ENCODE assay signal across 8 cellular contexts in the genomic region with DNA sequence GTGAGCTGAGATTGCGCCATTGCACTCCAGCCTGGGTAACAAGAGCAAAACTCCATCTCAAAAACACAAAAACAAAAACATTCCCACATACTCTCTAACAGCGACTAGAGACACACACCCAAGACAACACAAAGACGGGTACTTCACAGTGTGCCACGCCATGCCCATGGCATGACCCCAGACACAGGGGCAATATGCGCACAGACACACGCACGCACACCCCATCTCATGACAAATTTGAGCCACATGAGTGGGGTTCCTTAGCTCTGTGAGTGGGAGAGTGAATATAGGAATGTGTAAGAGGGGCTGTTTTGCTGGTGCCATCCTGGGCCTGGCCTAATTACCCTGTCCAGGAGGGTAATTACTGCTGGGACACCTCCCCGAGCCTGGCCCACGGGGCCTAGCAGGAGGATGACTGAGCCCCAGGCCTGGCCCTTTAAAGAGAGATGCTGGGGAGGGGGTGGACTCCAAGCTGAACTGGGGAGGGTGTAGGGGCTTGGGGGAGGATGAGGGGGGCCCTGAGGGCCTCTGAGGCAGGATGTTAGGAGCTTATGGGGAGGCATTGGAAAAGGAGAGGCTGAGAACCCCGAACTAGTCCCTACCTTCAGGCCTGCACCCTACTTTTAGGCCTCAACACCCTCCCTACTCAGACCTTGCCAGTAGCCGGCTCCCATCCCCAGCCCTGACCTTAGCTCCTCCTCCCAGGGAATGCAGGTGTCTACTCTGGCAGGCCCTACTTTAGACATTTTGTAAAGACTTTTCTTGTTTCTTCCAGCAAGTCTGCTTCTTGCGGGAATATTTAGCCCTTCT. TPM values are rescaled to one million over a fixed set of nuclear protein-coding genes. Genes with fewer than 3 reads are reported as not detected.
DNase-seq lines count a peak whose midpoint lies in the region; ATAC-seq and TF ChIP-seq lines count a peak whose summit lies in the region.

No MANE protein-coding gene starts in this region.

- WGBS in mesenchymal stem cell = 92% methylated on average over 12 of the region's 12 CpGs
- 79 to 80% methylated on average over 11 of the region's 12 CpGs for WGBS in upper lobe of left lung, 2 donors

- peak overlapping the region in 1 of 2 experiments; percentile 14 for H3K18ac ChIP-seq in mesenchymal stem cell (ENCODE audit: low read depth in 1 of 2, low read length in 2 of 2)

- peaks cover 17% of the 10 kb centered on the region for H3K27me3 Mint-ChIP-seq in activated naive CD4-positive, alpha-beta T cell treated with anti-CD3 and anti-CD28 coated beads, Interleukin-2, amount 10 ng/mL, durations not matched to agents 7 days and 5 days
- no peaks in the 10 kb centered on the region for H3K27me3 Mint-ChIP-seq in MCF 10A (ENCODE audit: insufficient read depth, unreplicated experiment)

- H4K91ac ChIP-seq in mesenchymal stem cell (ENCODE audit: low read length) = peak overlapping the region; percentile 12

- H3K4me3 ChIP-seq in mesenchymal stem cell (ENCODE audit: insufficient read depth in 1 of 2, low read depth in 1 of 2, low read length in 2 of 2) (peak overlapping the region in 1 of 2 experiments; percentile 85), upper lobe of left lung (peak overlapping the region in 3 of 4 donors; percentile 56 to 66 (median 65))

- no peak for TF ChIP-seq EP300 in upper lobe of left lung (IDR thresholded peaks at IDR 0.05)

- peak overlapping the region; percentile 4 to 85 for H2BK12ac ChIP-seq in mesenchymal stem cell (ENCODE audit: low read length in 2 of 2)

- H3K4me3 Mint-ChIP-seq in activated naive CD4-positive, alpha-beta T cell treated with anti-CD3 and anti-CD28 coated beads, Interleukin-2, amount 10 ng/mL, durations not matched to agents 7 days and 5 days = peak overlapping the region; percentile 80
- peak overlapping the region; percentile 66 for H3K4me3 Mint-ChIP-seq in MCF 10A (ENCODE audit: unreplicated experiment)

- no TSS peak for BruUV-seq in MCF 10A (replicated peaks; lab: Mats Ljungman, UMichigan)

- H3K4me1 Mint-ChIP-seq in activated naive CD4-positive, alpha-beta T cell treated with anti-CD3 and anti-CD28 coated beads, Interleukin-2, amount 10 ng/mL, durations not matched to agents 7 days and 5 days = peaks cover 74% of the 10 kb centered on the region
- H3K4me1 Mint-ChIP-seq in MCF 10A (ENCODE audit: insufficient read depth, unreplicated experiment) = peaks cover 42% of the 10 kb centered on the region

- H3K4me1 ChIP-seq in mesenchymal stem cell (ENCODE audit: control insufficient read depth, insufficient read depth, low read depth, low read length) = peaks cover 63% of the 10 kb centered on the region
- peaks cover 45 to 89% (median 60%) of the 10 kb centered on the region in 4 donors for H3K4me1 ChIP-seq in upper lobe of left lung

- intact Hi-C loops in MCF 10A (cut with micrococcal nuclease) = loop anchor here (2.0 kb wide), 1 partner anchor 16 kb away; no protein-coding TSS in a partner anchor

- no peaks in the 10 kb centered on the region for H3K9me3 Mint-ChIP-seq in activated naive CD4-positive, alpha-beta T cell treated with anti-CD3 and anti-CD28 coated beads, Interleukin-2, amount 10 ng/mL, durations not matched to agents 7 days and 5 days
- H3K9me3 Mint-ChIP-seq in MCF 10A (ENCODE audit: unreplicated experiment) = no peaks in the 10 kb centered on the region

- H3K14ac ChIP-seq in mesenchymal stem cell (ENCODE audit: low read length in 2 of 2) = peak overlapping the region in 1 of 2 experiments; percentile 29

- peaks cover 13% of the 10 kb centered on the region for H3K79me1 ChIP-seq in mesenchymal stem cell (replicated peaks; ENCODE audit: low read length, poor library complexity, severe bottlenecking)

- H3K9me3 ChIP-seq in mesenchymal stem cell (ENCODE audit: control insufficient read depth, low read length) (no peaks in the 10 kb centered on the region), upper lobe of left lung (no peaks in the 10 kb centered on the region)

- H3K4me2 ChIP-seq in mesenchymal stem cell (ENCODE audit: low read length, poor library complexity, severe bottlenecking) = peak overlapping the region; percentile 67

- H3K27me3 ChIP-seq in mesenchymal stem cell (ENCODE audit: control insufficient read depth in 1 of 2, insufficient read depth in 1 of 2, low read length in 2 of 2) = no peaks in the 10 kb centered on the region
- H3K27me3 ChIP-seq in upper lobe of left lung = no peaks in the 10 kb centered on the region

- no peak overlapping the region for H3K23ac ChIP-seq in mesenchymal stem cell (ENCODE audit: low read length in 2 of 2)

- H4K8ac ChIP-seq in mesenchymal stem cell (ENCODE audit: low read length) = no peak overlapping the region

- DNase-seq in activated naive CD4-positive, alpha-beta T cell treated with anti-CD3 and anti-CD28 coated beads, Interleukin-2, amount 10 ng/mL, durations not matched to agents 7 days and 5 days = peak; percentile 41
- no peak for DNase-seq in activated naive CD4-positive, alpha-beta T cell treated with anti-CD3 and anti-CD28 coated beads, Interleukin-2, amount 50 U/mL, for 16 hours
- peak; percentile 44 for DNase-seq in MCF 10A (ENCODE audit: unreplicated experiment)
- DNase-seq in mesenchymal stem cell = no peak
- DNase-seq in upper lobe of left lung = no peak
- no peak for DNase-seq in D341Med (ENCODE audit: low spot score)
- DNase-seq in GDM1 (lab: John Stamatoyannopoulos, UW) = no peak

- TF ChIP-seq CTCF in MCF 10A (IDR thresholded peaks at IDR 0.05; ENCODE audit: unreplicated experiment) = no peak
- TF ChIP-seq CTCF in upper lobe of left lung (IDR thresholded peaks at IDR 0.05) = no peak

- H3K4ac ChIP-seq in mesenchymal stem cell (ENCODE audit: low read depth in 1 of 2, low read length in 2 of 2) = peak overlapping the region in 1 of 2 experiments; percentile 62

- H3K9ac ChIP-seq in mesenchymal stem cell (ENCODE audit: low read length) = peak overlapping the region; percentile 89

- H2AFZ ChIP-seq in mesenchymal stem cell (ENCODE audit: low read depth, low read length) = no peak overlapping the region

- POLR2A ChIA-PET in MCF 10A (lab: Yijun Ruan, JAX) = interaction anchor here (0.6 to 1.3 kb wide), 4 partner anchors 10 to 175 kb away, joined by 3 to 5 read pairs (median 4); a partner anchor contains a TSS

- no peak overlapping the region for H2BK120ac ChIP-seq in mesenchymal stem cell (ENCODE audit: low read depth, low read length)

- no peak for ATAC-seq in upper lobe of left lung (ENCODE audit: low FRiP score in 2 of 2)
- ATAC-seq in HG02642 (IDR thresholded peaks at IDR 0.05; ENCODE audit: poor library complexity, unreplicated experiment) = no peak

- peak overlapping the region; percentile 41 for H3K27ac ChIP-seq in mesenchymal stem cell (ENCODE audit: low read length, poor library complexity, severe bottlenecking)
- peak overlapping the region; percentile 88 to 97 (median 92) for H3K27ac ChIP-seq in upper lobe of left lung

- peaks cover 10% of the 10 kb centered on the region for H3K36me3 Mint-ChIP-seq in activated naive CD4-positive, alpha-beta T cell treated with anti-CD3 and anti-CD28 coated beads, Interleukin-2, amount 10 ng/mL, durations not matched to agents 7 days and 5 days
- H3K36me3 Mint-ChIP-seq in MCF 10A (ENCODE audit: insufficient read depth, unreplicated experiment) = no peaks in the 10 kb centered on the region

- H3K36me3 ChIP-seq in mesenchymal stem cell (ENCODE audit: control insufficient read depth in 1 of 2, insufficient read depth in 2 of 2, low read depth in 1 of 2, low read length in 2 of 2) (peaks cover 12 to 20% of the 10 kb centered on the region in 2 experiments), upper lobe of left lung (peaks cover 0 to 10% (median 3%) of the 10 kb centered on the region in 4 donors)

- peak overlapping the region; percentile 20 for H2BK15ac ChIP-seq in mesenchymal stem cell (ENCODE audit: low read depth, poor library complexity, severe bottlenecking)

- no peak for TF ChIP-seq POLR2A in upper lobe of left lung (IDR thresholded peaks at IDR 0.05)

- peak overlapping the region; percentile 88 for H3K27ac Mint-ChIP-seq in activated naive CD4-positive, alpha-beta T cell treated with anti-CD3 and anti-CD28 coated beads, Interleukin-2, amount 10 ng/mL, durations not matched to agents 7 days and 5 days
- no peak overlapping the region for H3K27ac Mint-ChIP-seq in MCF 10A (ENCODE audit: low read depth, unreplicated experiment)

- H2AK5ac ChIP-seq in mesenchymal stem cell (ENCODE audit: low read length, severe bottlenecking) = peak overlapping the region; percentile 68

- H2BK5ac ChIP-seq in mesenchymal stem cell (ENCODE audit: low read depth, low read length, poor library complexity, severe bottlenecking) = no peak overlapping the region

- CTCF ChIA-PET in activated naive CD4-positive, alpha-beta T cell treated with anti-CD3 and anti-CD28 coated beads, Interleukin-2, amount 10 ng/mL, durations not matched to agents 7 days and 5 days (lab: Charles Lee) = interaction anchor here (0.8 to 1.3 kb wide), 4 partner anchors 9 to 31 kb away, joined by 3 to 6 read pairs (median 4); a partner anchor contains a TSS
- CTCF ChIA-PET in MCF 10A (lab: Yijun Ruan, JAX) = interaction anchor here (0.6 to 1.4 kb wide), 2 partner anchors 16 to 387 kb away, joined by 3 to 7 read pairs; no protein-coding TSS in a partner anchor

RNA-seq across cellular contexts. Expression of a gene that starts 1.5 kb away (rescaled TPM):
- 10.6 and 11.0 TPM in 2 replicates for total RNA-seq in MCF 10A (2022)
- 52.8 TPM for polyA plus RNA-seq in mesenchymal stem cell (2013, experiment 1 of 2)
- polyA plus RNA-seq in mesenchymal stem cell (2013, experiment 2 of 2) = 46.9 TPM
- total RNA-seq in upper lobe of left lung = 100 to 1,000 TPM in 5 of 6 donors, 10 to 100 TPM in 1; 99.9 to 479 (median 131) TPM

RNA-seq across cellular contexts. Expression of a gene that starts 13.6 kb away (rescaled TPM):
- total RNA-seq in MCF 10A (2022) (65.4 and 68.5 TPM in 2 replicates), upper lobe of left lung (10 to 100 TPM; 22.6 to 60.7 (median 39.7) TPM)
- polyA plus RNA-seq in mesenchymal stem cell (2013, experiment 1 of 2) = 64.9 TPM
- 59.8 TPM for polyA plus RNA-seq in mesenchymal stem cell (2013, experiment 2 of 2)

RNA-seq across cellular contexts. Expression of a gene that starts 15.7 kb away (rescaled TPM):
- total RNA-seq in MCF 10A (2022) (16.7 and 21.6 TPM in 2 replicates), upper lobe of left lung (10 to 100 TPM; 27.9 to 65.8 (median 45.3) TPM)
- 50.0 TPM for polyA plus RNA-seq in mesenchymal stem cell (2013, experiment 1 of 2)
- 53.5 TPM for polyA plus RNA-seq in mesenchymal stem cell (2013, experiment 2 of 2)

RNA-seq across cellular contexts. Expression of a gene that starts 19.2 kb away (rescaled TPM):
- total RNA-seq in MCF 10A (2022) = 31.3 and 40.6 TPM in 2 replicates
- 22.5 TPM for polyA plus RNA-seq in mesenchymal stem cell (2013, experiment 1 of 2)
- polyA plus RNA-seq in mesenchymal stem cell (2013, experiment 2 of 2) = 22.6 TPM
- total RNA-seq in upper lobe of left lung = 100 to 1,000 TPM in 4 of 6 donors, 10 to 100 TPM in 2; 70.4 to 220 (median 133) TPM

RNA-seq across cellular contexts. Expression of a gene that starts 31.8 kb away (rescaled TPM):
- total RNA-seq in MCF 10A (2022) (70.9 and 75.5 TPM in 2 replicates), upper lobe of left lung (100 to 1,000 TPM in 1 of 6 donors, 10 to 100 TPM in 5; 64.0 to 120 (median 88.8) TPM)
- 114 TPM for polyA plus RNA-seq in mesenchymal stem cell (2013, experiment 1 of 2)
- 115 TPM for polyA plus RNA-seq in mesenchymal stem cell (2013, experiment 2 of 2)

Comparison
In these comparisons a context has a peak if more than half of its experiments do, and no peak if none do; other contexts are left out.
1. DNase-seq: peak in activated naive CD4-positive, alpha-beta T cell treated with anti-CD3 and anti-CD28 coated beads, Interleukin-2, amount 10 ng/mL, durations not matched to agents 7 days and 5 days (single experiment) and MCF 10A (single experiment); none in activated naive CD4-positive, alpha-beta T cell treated with anti-CD3 and anti-CD28 coated beads, Interleukin-2, amount 50 U/mL, for 16 hours (single experiment), mesenchymal stem cell (single experiment), upper lobe of left lung (0 of 2), D341Med (single experiment) and GDM1 (single experiment).